Comparison of ENCODE assay signal across 11 cellular contexts in genomic region chr3:5058463-5058862, GRCh38.
DNase-seq lines count a peak whose midpoint lies in the region; ATAC-seq, FAIRE-seq and TF ChIP-seq lines count a peak whose summit lies in the region.
"Had no signal": no experiment of that assay in that cellular context is flagged by ENCODE, and none has a peak within 500 bp of the region (broad histone marks: within the 10 kb centered on the region; RNA-seq: fewer than 3 reads in every experiment).

No MANE protein-coding gene starts in this region.

- H3K9ac ChIP-seq in mammary epithelial cell (ENCODE audit: insufficient read depth, low read length) = no peak overlapping the region

- H3K4me3 ChIP-seq in A549 (no peak overlapping the region), HEK293 (ENCODE audit: low read depth, low read length) (no peak overlapping the region), mammary epithelial cell (replicated peaks in 1 of 3; ENCODE audit: insufficient read depth in 1 of 3, low read depth in 2 of 3, low read length in 3 of 3) (no peak overlapping the region), body of pancreas (no peak overlapping the region)
- H3K4me3 ChIP-seq: cardiac muscle cell, HAP-1 had no signal

- dilution Hi-C loops in mammary epithelial cell (cut with HindIII; ENCODE audit: low sequenced_read_pairs) = loop anchor here (5.0 to 10.0 kb wide), 2 partner anchors 66 to 364 kb away; no protein-coding TSS in a partner anchor

- TF ChIP-seq CTCF in A549 (IDR thresholded peaks at IDR 0.05) = no peak
- TF ChIP-seq CTCF in HEK293 (tag by site-specific recombination; IDR thresholded peaks at IDR 0.05) = no peak
- no peak for TF ChIP-seq CTCF in mammary epithelial cell (conservative IDR thresholded peaks at IDR 0.05 in 1 of 2, IDR thresholded peaks at IDR 0.05 in 1 of 2; ENCODE audit: extremely low read depth in 1 of 2, insufficient read depth in 1 of 2, low read depth in 1 of 2, low read length in 2 of 2)
- TF ChIP-seq CTCF in body of pancreas (IDR thresholded peaks at IDR 0.05) = no peak

- TF ChIP-seq RAD21 in A549 (conservative IDR thresholded peaks at IDR 0.05 in 1 of 2, IDR thresholded peaks at IDR 0.05 in 1 of 2) = no peak

- in situ Hi-C loops in mammary epithelial cell (cut with MboI; ENCODE audit: low sequenced_read_pairs in 2 of 2) = loop anchor here (10.0 kb wide), 2 partner anchors 344 to 404 kb away; no protein-coding TSS in a partner anchor

- ATAC-seq in A549 = peak; percentile 15 to 22; a peak in 2 of 6 replicates
- ATAC-seq in body of pancreas = no peak

- DNase-seq in A549 (ENCODE audit: low read depth in 1 of 2, low spot score in 1 of 2) = peak in 1 of 2 experiments; percentile 55
- DNase-seq in mammary epithelial cell = peak; percentile 71
- DNase-seq in kidney tubule cell (ENCODE audit: low spot score) = peak; percentile 86
- DNase-seq in superior temporal gyrus (ENCODE audit: extremely low spot score) = no peak
- DNase-seq in body of pancreas = no peak
- no peak for DNase-seq in central memory CD4-positive, alpha-beta T cell
- DNase-seq in substantia nigra (lab: John Stamatoyannopoulos, UW) = no peak
- DNase-seq: NCI-H2029 treated with DMSO at 0.1 percent for 48 hours had no signal

- H4K20me1 ChIP-seq in mammary epithelial cell (ENCODE audit: insufficient read depth, low read length) = no peaks in the 10 kb centered on the region

- POLR2A ChIA-PET in A549 (lab: Yijun Ruan, JAX) (interaction anchor here (1.3 to 1.8 kb wide), 4 partner anchors 72 to 402 kb away, joined by 3 to 9 read pairs (median 8); partner anchors contain the start of gene BHLHE40), HEK293 (lab: Yijun Ruan, JAX) (interaction anchor here (1.3 to 3.0 kb wide), 3 partner anchors 32 to 347 kb away, joined by 4 to 13 read pairs (median 5); partner anchors contain the start of gene BHLHE40)

- H3K4me1 ChIP-seq in A549 (peaks cover 16% of the 10 kb centered on the region; the same call in 2 of the 3 replicates), HEK293 (ENCODE audit: control insufficient read depth, insufficient read depth, low read length) (peaks cover 3% of the 10 kb centered on the region), mammary epithelial cell (ENCODE audit: insufficient read depth, low read length) (peaks cover 3% of the 10 kb centered on the region), body of pancreas (peaks cover 7% of the 10 kb centered on the region)
- H3K4me1 ChIP-seq: HAP-1 had no signal

- H3K4me2 ChIP-seq in A549 = no peak overlapping the region
- no peak overlapping the region for H3K4me2 ChIP-seq in mammary epithelial cell (ENCODE audit: insufficient read depth, low read depth, low read length)

- TF ChIP-seq EP300 in A549 (IDR thresholded peaks at IDR 0.05) = no peak

- H3K36me3 ChIP-seq in HEK293 (ENCODE audit: control insufficient read depth in 2 of 2, insufficient read depth in 1 of 2, low read length in 2 of 2) = no peaks in the 10 kb centered on the region
- no peaks in the 10 kb centered on the region for H3K36me3 ChIP-seq in mammary epithelial cell (ENCODE audit: insufficient read depth, low read length)
- H3K36me3 ChIP-seq in body of pancreas (replicated peaks in 1 of 2; ENCODE audit: insufficient read depth in 1 of 2, low read depth in 2 of 2) = no peaks in the 10 kb centered on the region
- H3K36me3 ChIP-seq: cardiac muscle cell, HAP-1 had no signal

- H2AFZ ChIP-seq in mammary epithelial cell (ENCODE audit: low read depth, low read length) = no peak overlapping the region

- H3K9me3 ChIP-seq in A549 (no peaks in the 10 kb centered on the region), HEK293 (ENCODE audit: control insufficient read depth, insufficient read depth, low read depth, low read length) (no peaks in the 10 kb centered on the region), mammary epithelial cell (replicated peaks; ENCODE audit: insufficient read depth, low read length) (no peaks in the 10 kb centered on the region), body of pancreas (no peaks in the 10 kb centered on the region)
- H3K9me3 ChIP-seq: HAP-1 had no signal

- TF ChIP-seq POLR2A in A549 (IDR thresholded peaks at IDR 0.05; ENCODE audit: low read length) (no peak), body of pancreas (IDR thresholded peaks at IDR 0.05) (no peak)

- H3K79me2 ChIP-seq in mammary epithelial cell (ENCODE audit: insufficient read depth, low read length) = no peaks in the 10 kb centered on the region

- H3K27ac ChIP-seq in A549 (peak overlapping the region; percentile 0 to 73; a peak in 3 of 6 replicates), HEK293 (ENCODE audit: extremely low read depth, low read depth, low read length) (peak overlapping the region; percentile 10; the same call in 1 of the 2 replicates), mammary epithelial cell (ENCODE audit: insufficient read depth, low read depth, low read length) (no peak overlapping the region), body of pancreas (no peak overlapping the region), substantia nigra (ENCODE audit: low read depth, low read length, poor library complexity, severe bottlenecking) (no peak overlapping the region)
- H3K27ac ChIP-seq: cardiac muscle cell had no signal

- intact Hi-C loops in mammary epithelial cell (cut with micrococcal nuclease) = loop anchor here (1.0 kb wide), 1 partner anchor 402 kb away; no protein-coding TSS in a partner anchor
- intact Hi-C loops in body of pancreas (cut with DNase I) = no loop called here

- BruUV-seq in mammary epithelial cell (replicated peaks; lab: Mats Ljungman, UMichigan) = no TSS peak

- no peak for FAIRE-seq in A549 (lab: Jason Lieb, UNC)

- CTCF ChIA-PET in A549 (lab: Yijun Ruan, JAX) (interaction anchor here (0.6 to 10.0 kb wide), 27 partner anchors 10 to 564 kb away, joined by 3 to 128 read pairs (median 5); partner anchors contain the start of gene BHLHE40), HEK293 (lab: Yijun Ruan, JAX) (interaction anchor here (0.7 to 5.8 kb wide), 16 partner anchors 8 to 453 kb away, joined by 3 to 72 read pairs (median 6); no protein-coding TSS in a partner anchor), mammary epithelial cell (lab: Charles Lee; ENCODE audit: low non-redundant PET) (interaction anchor here (1.5 kb wide), 1 partner anchor 347 kb away, joined by 30 read pairs; no protein-coding TSS in a partner anchor)

- H3K27me3 ChIP-seq in mammary epithelial cell (ENCODE audit: insufficient read depth, low read length) (no peaks in the 10 kb centered on the region), body of pancreas (no peaks in the 10 kb centered on the region)
- H3K27me3 ChIP-seq: cardiac muscle cell had no signal

TF ChIP-seq in A549, 52 proteins besides CTCF, POLR2A, EP300 and RAD21 (continues in another document):
- TF ChIP-seq SREBF2 (IDR thresholded peaks at IDR 0.05) = no peak
- no peak for TF ChIP-seq REST (IDR thresholded peaks at IDR 0.05)
- TF ChIP-seq ZC3H11A (IDR thresholded peaks at IDR 0.05) = no peak
- no peak for TF ChIP-seq FOXS1 (CRISPR knock-in tag; IDR thresholded peaks at IDR 0.05)

TF ChIP-seq in HEK293, 187 proteins besides CTCF, POLR2A, EP300 and RAD21:
- TF ChIP-seq GFI1B (tag by site-specific recombination; IDR thresholded peaks at IDR 0.05) (peak; percentile 88), ZNF654 (tag by site-specific recombination; IDR thresholded peaks at IDR 0.05; ENCODE audit: low read depth) (no peak), PRDM6 (tag by site-specific recombination; IDR thresholded peaks at IDR 0.05) (peak; percentile 89)

Comparison
In these comparisons a context has a peak if more than half of its experiments do, and no peak if none do; other contexts are left out.
1. DNase-seq: peak in mammary epithelial cell (single experiment) and kidney tubule cell (single experiment); none in superior temporal gyrus (single experiment), body of pancreas (0 of 4), central memory CD4-positive, alpha-beta T cell (single experiment) and substantia nigra (0 of 49).
2. H3K27ac ChIP-seq: peak in A549 (2 of 2) and HEK293 (single experiment); none in mammary epithelial cell (single experiment), body of pancreas (0 of 4) and substantia nigra (single experiment).